ENCODE assay signal across 22 cellular contexts in the genomic region with DNA sequence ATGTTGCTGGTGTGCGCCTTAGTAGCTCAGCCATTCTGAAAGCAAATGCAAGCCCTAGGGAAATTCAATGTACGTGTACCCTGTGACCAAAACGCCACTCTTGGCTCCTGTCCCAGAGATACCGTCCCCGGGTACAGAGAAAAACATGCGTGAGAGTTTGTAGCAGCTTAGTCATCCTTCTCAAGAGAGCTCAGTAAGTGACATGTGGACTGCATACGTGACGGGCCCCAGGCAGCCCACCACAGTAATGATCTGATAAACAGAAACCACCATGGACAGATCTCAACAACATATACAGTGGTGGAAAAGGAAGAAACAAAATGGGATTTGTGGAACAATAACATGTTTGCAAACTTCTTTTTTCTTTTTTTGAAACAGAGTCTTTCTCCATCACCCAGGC. TPM values are rescaled to one million over a fixed set of nuclear protein-coding genes. Genes with fewer than 3 reads are reported as not detected.
DNase-seq lines count a peak whose midpoint lies in the region; ATAC-seq and TF ChIP-seq lines count a peak whose summit lies in the region.
"Had no signal": no experiment of that assay in that cellular context is flagged by ENCODE, and none has a peak within 500 bp of the region (broad histone marks: within the 10 kb centered on the region; RNA-seq: fewer than 3 reads in every experiment).

No MANE protein-coding gene starts in this region.

- H3K4me2 ChIP-seq in mesendoderm (ENCODE audit: low read length) = no peak overlapping the region

- no peak for TF ChIP-seq POLR2A in esophagus muscularis mucosa (IDR thresholded peaks at IDR 0.05; ENCODE audit: low read depth)
- TF ChIP-seq POLR2A in stomach (IDR thresholded peaks at IDR 0.05) = no peak

- 78% methylated on average over 8 of the region's 8 CpGs for WGBS in esophagus muscularis mucosa
- 41 to 51% (median 48%) methylated on average over 8 of the region's 8 CpGs for WGBS in stomach, 5 donors
- WGBS in mesendoderm (ENCODE audit: extremely low coverage, insufficient coverage, low lambda C conversion rate) = no CpG with 5 or more reads among the region's 8 CpGs

- H2BK15ac ChIP-seq in mesendoderm (replicated peaks; ENCODE audit: low read depth) = no peak overlapping the region

- no peak overlapping the region for H3K4ac ChIP-seq in mesendoderm (ENCODE audit: low read depth, low read length)

- no peak overlapping the region for H2BK120ac ChIP-seq in mesendoderm (ENCODE audit: low read depth, low read length)

- no peak overlapping the region for H4K8ac ChIP-seq in mesendoderm (ENCODE audit: low read depth, low read length)

- intact Hi-C loops in esophagus muscularis mucosa (cut with DNase I) (no loop called here), stomach (cut with DNase I; ENCODE audit: low total_unique reads) (no loop called here)

- H3K27me3 ChIP-seq in esophagus muscularis mucosa (no peaks in the 10 kb centered on the region), stomach (no peaks in the 10 kb centered on the region), mesendoderm (ENCODE audit: insufficient read depth, low read length, poor library complexity) (no peaks in the 10 kb centered on the region)
- H3K27me3 ChIP-seq: sigmoid colon, thyroid gland had no signal

- no peak for TF ChIP-seq EP300 in esophagus muscularis mucosa (IDR thresholded peaks at IDR 0.05)
- no peak for TF ChIP-seq EP300 in stomach (IDR thresholded peaks at IDR 0.05)

- H2AK5ac ChIP-seq in mesendoderm (ENCODE audit: low read length) = no peak overlapping the region

- DNase-seq in NOMO-1 (lab: John Stamatoyannopoulos, UW; ENCODE audit: unreplicated experiment in 2 of 2) (peak; percentile 0 to 21), NOMO-1 treated with dmso at 0.1 percent for 144 hours (lab: John Stamatoyannopoulos, UW; ENCODE audit: unreplicated experiment) (no peak), NOMO-1 treated with DMSO at 0.1 percent for 48 hours (lab: John Stamatoyannopoulos, UW; ENCODE audit: unreplicated experiment) (peak; percentile 44), esophagus muscularis mucosa (ENCODE audit: extremely low spot score) (peak; percentile 72), stomach (peak; percentile 40), mesendoderm (no peak), NCI-H2227 (lab: John Stamatoyannopoulos, UW; ENCODE audit: unreplicated experiment) (no peak)
- DNase-seq: 8988T; activated CD4-positive, alpha-beta T cell treated with anti-CD3 and anti-CD28 coated beads for 1 hour; activated gamma-delta T cell; CD4-positive, CD25-positive, alpha-beta regulatory T cell; dermis blood vessel endothelial cell; DND-41; mucosa of descending colon; NCI-H1105 treated with DMSO at 0.1 percent for 48 hours; SHP77 treated with DMSO at 0.1 percent for 48 hours; sigmoid colon; stimulated activated CD4-positive, alpha-beta T cell treated with anti-CD3 and anti-CD28 coated beads, Interleukin-4, amount 100 ng/mL, for 24 hours; stimulated activated CD8-positive, alpha-beta memory T cell treated with anti-CD3 and anti-CD28 coated beads, Interleukin-4, amount 100 ng/mL, for 48 hours; thyroid gland had no signal

- no peak overlapping the region for H3K4me3 ChIP-seq in esophagus muscularis mucosa
- no peak overlapping the region for H3K4me3 ChIP-seq in stomach
- no peak overlapping the region for H3K4me3 ChIP-seq in mesendoderm (ENCODE audit: low read length)
- H3K4me3 ChIP-seq: mucosa of descending colon, sigmoid colon, thyroid gland had no signal

- no peak overlapping the region for H3K18ac ChIP-seq in mesendoderm (ENCODE audit: low read length)

- no peak overlapping the region for H4K5ac ChIP-seq in mesendoderm (ENCODE audit: low read length)

- no peak overlapping the region for H3K9ac ChIP-seq in mesendoderm (ENCODE audit: low read length)

- H3K4me1 ChIP-seq in esophagus muscularis mucosa (peaks cover 0 to 20% (median 6%) of the 10 kb centered on the region in 4 donors), stomach (peaks cover 0 to 16% (median 5%) of the 10 kb centered on the region in 4 donors), mesendoderm (ENCODE audit: control insufficient read depth, low read depth, low read length) (no peaks in the 10 kb centered on the region)

- no peaks in the 10 kb centered on the region for H3K9me3 ChIP-seq in esophagus muscularis mucosa
- no peaks in the 10 kb centered on the region for H3K9me3 ChIP-seq in stomach
- H3K9me3 ChIP-seq: mucosa of descending colon, sigmoid colon, thyroid gland had no signal

- no peak for ATAC-seq in GM21723 (IDR thresholded peaks at IDR 0.05; ENCODE audit: unreplicated experiment)
- ATAC-seq: esophagus mucosa, mucosa of descending colon had no signal

- H3K79me2 ChIP-seq in mesendoderm (ENCODE audit: control insufficient read depth, insufficient read depth, low read length) = no peaks in the 10 kb centered on the region

- H3K36me3 ChIP-seq in esophagus muscularis mucosa = no peaks in the 10 kb centered on the region
- no peaks in the 10 kb centered on the region for H3K36me3 ChIP-seq in stomach
- no peaks in the 10 kb centered on the region for H3K36me3 ChIP-seq in mesendoderm (ENCODE audit: control insufficient read depth, insufficient read depth, low read length)
- H3K36me3 ChIP-seq: sigmoid colon, thyroid gland had no signal

- H2BK5ac ChIP-seq in mesendoderm (ENCODE audit: low read length) = no peak overlapping the region

- H3K79me1 ChIP-seq in mesendoderm (ENCODE audit: low read length) = no peaks in the 10 kb centered on the region

- no peak overlapping the region for H3K56ac ChIP-seq in mesendoderm (ENCODE audit: low read length)

- H3K27ac ChIP-seq in esophagus muscularis mucosa (replicated peaks in 1 of 4) = no peak overlapping the region
- no peak overlapping the region for H3K27ac ChIP-seq in stomach
- H3K27ac ChIP-seq in mesendoderm (ENCODE audit: low read depth, low read length) = no peak overlapping the region
- H3K27ac ChIP-seq: sigmoid colon, thyroid gland had no signal

- no peak overlapping the region for H3K23ac ChIP-seq in mesendoderm (ENCODE audit: low read length)

- TF ChIP-seq CTCF in esophagus muscularis mucosa (IDR thresholded peaks at IDR 0.05) (no peak), stomach (IDR thresholded peaks at IDR 0.05) (no peak)

RNA-seq across cellular contexts. Expression of gene S1PR3, which starts 45.1 kb away (rescaled TPM):
- total RNA-seq in esophagus muscularis mucosa (100 to 1,000 TPM; 184 to 340 (median 223) TPM), stomach (10 to 100 TPM in 3 of 5 donors, 1 to 10 TPM in 2; 1.2 to 12.5 (median 10.3) TPM)
- 1 to 10 TPM; 1.7 to 9.2 (median 5.1) TPM for polyA plus RNA-seq in stomach
- polyA plus RNA-seq in mesendoderm (2013, experiment 1 of 2) = 7.0 TPM
- polyA plus RNA-seq in mesendoderm (2013, experiment 2 of 2) = 7.0 TPM
- total RNA-seq: CD4-positive, CD25-positive, alpha-beta regulatory T cell had no signal

Comparison
In these comparisons a context has a peak if more than half of its experiments do, and no peak if none do; other contexts are left out.
1. DNase-seq: peak in NOMO-1 (2 of 2), NOMO-1 treated with DMSO at 0.1 percent for 48 hours (single experiment), esophagus muscularis mucosa (single experiment) and stomach (single experiment); none in NOMO-1 treated with dmso at 0.1 percent for 144 hours (single experiment), mesendoderm (single experiment) and NCI-H2227 (single experiment).
2. RNA of gene S1PR3, which starts 45.1 kb away (total RNA-seq): 184 to 340 TPM in esophagus muscularis mucosa; 1.2 to 12.5 TPM in stomach; every median in the first group is over 10 times any median in the second.